In genomic region chr18:60812921-60813320, GRCh38 we compare ENCODE assay signal across 1 cellular context.
TF ChIP-seq lines count a peak whose summit lies in the region.

No MANE protein-coding gene starts in this region.

TF ChIP-seq in GM23338, 12 proteins besides CTCF, POLR2A, EP300 and RAD21 (continued from another document):
- TF ChIP-seq ZNF462 (CRISPR knock-in tag; IDR thresholded peaks at IDR 0.05) = no peak
- TF ChIP-seq REST (IDR thresholded peaks at IDR 0.05; ENCODE audit: unreplicated experiment) = no peak
- no peak for TF ChIP-seq NANOG (IDR thresholded peaks at IDR 0.05; ENCODE audit: borderline replicate concordance)
- no peak for TF ChIP-seq JUNB (IDR thresholded peaks at IDR 0.05; ENCODE audit: unreplicated experiment)
- TF ChIP-seq CREB1 (CRISPR knock-in tag; IDR thresholded peaks at IDR 0.05; ENCODE audit: low read depth) = no peak
- TF ChIP-seq STAT1 (IDR thresholded peaks at IDR 0.05; ENCODE audit: unreplicated experiment) = no peak
- TF ChIP-seq ZNF331 (CRISPR knock-in tag; IDR thresholded peaks at IDR 0.05; ENCODE audit: low read depth) = no peak
- TF ChIP-seq EZH2 (IDR thresholded peaks at IDR 0.05; ENCODE audit: low read depth, unreplicated experiment) = no peak
- TF ChIP-seq ETS1 (IDR thresholded peaks at IDR 0.05) = no peak
